Comparison of ENCODE assay signal across 8 cellular contexts in the genomic region with DNA sequence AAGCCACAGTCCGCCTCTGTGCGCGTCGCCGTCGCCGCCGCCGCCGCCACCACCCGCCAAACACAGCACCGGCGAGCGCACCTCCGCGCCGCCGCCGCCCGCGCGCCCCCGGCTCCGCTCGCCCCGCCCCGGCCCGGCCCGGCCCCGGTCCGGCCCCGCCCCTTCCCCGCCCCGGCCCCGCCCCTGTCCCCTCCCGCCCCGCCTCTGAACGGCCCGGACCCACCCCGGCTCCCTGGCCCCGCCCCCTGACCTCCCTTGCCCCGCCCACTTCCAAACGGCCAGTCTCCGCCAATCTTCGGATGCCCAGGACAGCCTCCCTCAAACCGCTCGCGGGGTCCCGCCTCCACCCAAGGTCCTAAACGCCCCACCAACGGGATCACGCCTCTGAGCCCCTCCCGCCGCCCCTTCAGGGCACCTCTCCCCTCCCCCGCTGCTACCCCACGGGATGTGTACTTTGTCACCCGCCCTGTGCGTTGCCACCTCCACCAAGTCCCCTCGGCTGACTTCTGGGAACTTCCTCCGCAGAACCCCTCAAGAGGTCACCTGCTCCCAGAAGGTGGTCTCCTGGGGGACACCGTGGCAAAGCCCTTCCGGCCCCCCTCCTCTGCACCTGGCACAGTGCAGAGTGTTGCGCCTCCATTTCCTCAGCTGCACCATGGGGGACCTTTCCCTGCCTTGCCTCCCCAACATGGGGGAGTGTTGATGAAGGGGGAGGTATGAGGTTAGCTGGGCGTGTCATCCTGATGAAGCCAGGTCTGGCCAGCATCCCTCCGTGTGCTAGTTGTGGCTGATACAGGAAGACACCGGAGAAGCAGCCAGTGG. TPM values are rescaled to one million over a fixed set of nuclear protein-coding genes. Genes with fewer than 3 reads are reported as not detected.
DNase-seq lines count a peak whose midpoint lies in the region; ATAC-seq and TF ChIP-seq lines count a peak whose summit lies in the region.

A gene (minus strand): TSS at position 85 of the 822 bp plus-strand sequence. CDS start 191 bp downstream, outside the sequence.

- H3K36me3 ChIP-seq in HUES6 (ENCODE audit: control insufficient read depth, insufficient read depth, low read length) (peaks cover 12% of the 10 kb centered on the region; the same call in 1 of the 2 replicates), ovary (no peaks in the 10 kb centered on the region), testis (ENCODE audit: low read depth, missing control alignments) (no peaks in the 10 kb centered on the region)

- H3K9me3 ChIP-seq in HUES6 (ENCODE audit: control insufficient read depth, insufficient read depth, low read depth, low read length): no peaks in the 10 kb centered on the region
- H3K9me3 ChIP-seq in ovary: no peaks in the 10 kb centered on the region
- H3K9me3 ChIP-seq in testis: no peaks in the 10 kb centered on the region

- TF ChIP-seq POLR2A in ovary (IDR thresholded peaks at IDR 0.05) (no peak), testis (IDR thresholded peaks at IDR 0.05) (no peak)

- DNase-seq in T follicular helper cell (ENCODE audit: low read depth): peak; percentile 74
- peak; percentile 86 for DNase-seq in activated naive CD8-positive, alpha-beta T cell treated with anti-CD3 and anti-CD28 coated beads, Interleukin-2, amount 10 ng/mL, durations not matched to agents 7 days and 5 days
- DNase-seq in Right ventricle myocardium inferior (ENCODE audit: missing footprints): peak; percentile 91
- peak; percentile 85 to 92 (median 87) for DNase-seq in ovary
- DNase-seq in testis: peak; percentile 84

- TF ChIP-seq CTCF in ovary (IDR thresholded peaks at IDR 0.05): no peak
- no peak for TF ChIP-seq CTCF in testis (IDR thresholded peaks at IDR 0.05)

- H3K27me3 ChIP-seq in HUES6 (ENCODE audit: control insufficient read depth, insufficient read depth, low read length): 0 out of 2 replicates have a peak, but pooled peaks cover 11% of the 10 kb centered on the region
- no peaks in the 10 kb centered on the region for H3K27me3 ChIP-seq in ovary
- H3K27me3 ChIP-seq in testis: no peaks in the 10 kb centered on the region

- peaks cover 3% of the 10 kb centered on the region for H3K27me3 Mint-ChIP-seq in activated naive CD8-positive, alpha-beta T cell treated with anti-CD3 and anti-CD28 coated beads, Interleukin-2, amount 10 ng/mL, durations not matched to agents 7 days and 5 days

- peak within 1 kb of the TSS; percentile 51 for H3K9ac ChIP-seq in HUES6 (ENCODE audit: low read length)

- peak; percentile 41 for ATAC-seq in GM18502 (IDR thresholded peaks at IDR 0.05; ENCODE audit: poor library complexity, unreplicated experiment)
- ATAC-seq in activated naive CD8-positive, alpha-beta T cell treated with anti-CD3 and anti-CD28 coated beads, Interleukin-2, amount 10 ng/mL, durations not matched to agents 7 days and 5 days (ENCODE audit: low read depth): peak; percentile 81
- peak; percentile 80 for ATAC-seq in Right ventricle myocardium inferior
- no peak for ATAC-seq in GM18858 (IDR thresholded peaks at IDR 0.05; ENCODE audit: unreplicated experiment)

- peak within 1 kb of the TSS; percentile 84 for H3K4me3 ChIP-seq in HUES6 (ENCODE audit: low read depth, low read length)
- peak within 1 kb of the TSS; percentile 76 for H3K4me3 ChIP-seq in ovary
- H3K4me3 ChIP-seq in testis: peak within 1 kb of the TSS; percentile 60 to 77

- POLR2A ChIA-PET in activated naive CD8-positive, alpha-beta T cell treated with anti-CD3 and anti-CD28 coated beads, Interleukin-2, amount 10 ng/mL, durations not matched to agents 7 days and 5 days (lab: Charles Lee): interaction anchor here (1.2 kb wide), 1 partner anchor 173 kb away, joined by 5 read pairs; a partner anchor contains a TSS

- peaks cover 29% of the 10 kb centered on the region for H3K4me1 Mint-ChIP-seq in activated naive CD8-positive, alpha-beta T cell treated with anti-CD3 and anti-CD28 coated beads, Interleukin-2, amount 10 ng/mL, durations not matched to agents 7 days and 5 days

- no peaks in the 10 kb centered on the region for H3K36me3 Mint-ChIP-seq in activated naive CD8-positive, alpha-beta T cell treated with anti-CD3 and anti-CD28 coated beads, Interleukin-2, amount 10 ng/mL, durations not matched to agents 7 days and 5 days

- H3K27ac ChIP-seq in HUES6 (ENCODE audit: low read depth, low read length): no peak within 1 kb of the TSS
- H3K27ac ChIP-seq in ovary: peak within 1 kb of the TSS; percentile 32 to 56
- peak within 1 kb of the TSS; percentile 3 to 31 for H3K27ac ChIP-seq in testis

- WGBS in ovary, 3 donors: 8 to 15% (median 15%) methylated on average over 17 to 43 of the region's 66 CpGs
- 12 to 14% methylated on average over 13 to 22 of the region's 66 CpGs for WGBS in testis, 2 donors

- peak within 1 kb of the TSS; percentile 92 for H3K27ac Mint-ChIP-seq in activated naive CD8-positive, alpha-beta T cell treated with anti-CD3 and anti-CD28 coated beads, Interleukin-2, amount 10 ng/mL, durations not matched to agents 7 days and 5 days

- intact Hi-C loops in Right ventricle myocardium inferior (cut with DNase I): loop anchor here (5.0 kb wide), 1 partner anchor 79 kb away; a partner anchor contains a TSS
- intact Hi-C loops in ovary (cut with DNase I): loop anchor here in 1 of 4 donors (10.0 kb wide), 1 partner anchor 76 kb away; a partner anchor contains a TSS
- intact Hi-C loops in testis (cut with DNase I; ENCODE audit: low total_unique reads): no loop called here

- peak within 1 kb of the TSS; percentile 89 for H3K4me3 Mint-ChIP-seq in activated naive CD8-positive, alpha-beta T cell treated with anti-CD3 and anti-CD28 coated beads, Interleukin-2, amount 10 ng/mL, durations not matched to agents 7 days and 5 days

- TF ChIP-seq EP300 in ovary (IDR thresholded peaks at IDR 0.05): no peak

- no peaks in the 10 kb centered on the region for H3K9me3 Mint-ChIP-seq in activated naive CD8-positive, alpha-beta T cell treated with anti-CD3 and anti-CD28 coated beads, Interleukin-2, amount 10 ng/mL, durations not matched to agents 7 days and 5 days

- H3K4me1 ChIP-seq in HUES6 (ENCODE audit: control insufficient read depth, insufficient read depth, low read length): peaks cover 20% of the 10 kb centered on the region
- peaks cover 7% of the 10 kb centered on the region for H3K4me1 ChIP-seq in ovary (ENCODE audit: insufficient read depth)
- H3K4me1 ChIP-seq in testis: peaks cover 7% of the 10 kb centered on the region

RNA-seq across cellular contexts. Expression of the gene that starts here (rescaled TPM):
- 10 to 100 TPM; 38.0 to 41.9 TPM for total RNA-seq in activated naive CD8-positive, alpha-beta T cell treated with anti-CD3 and anti-CD28 coated beads, Interleukin-2, amount 10 ng/mL, durations not matched to agents 7 days and 5 days
- total RNA-seq in Right ventricle myocardium inferior: 22.3 TPM
- 10 to 100 TPM; 14.8 to 40.0 (median 33.9) TPM for total RNA-seq in ovary
- polyA plus RNA-seq in ovary: 10 to 100 TPM; 17.3 to 19.4 TPM
- total RNA-seq in testis: 10 to 100 TPM; 62.4 to 62.9 TPM
- 77.5 TPM for polyA plus RNA-seq in testis (ENCODE audit: insufficient read depth, low read depth, low replicate concordance)
